ENCODE assay signal across 2 cellular contexts in genomic region chr6:54419885-54420284, GRCh38.
TF ChIP-seq lines count a peak whose summit lies in the region.

No MANE protein-coding gene starts in this region.

TF ChIP-seq in IMR-90, 13 proteins besides CTCF, POLR2A, EP300 and RAD21 (continued from another document):
- TF ChIP-seq USF2 (IDR thresholded peaks at IDR 0.05; ENCODE audit: low read depth, low read length) (no peak), CHD1 (IDR thresholded peaks at IDR 0.05; ENCODE audit: low read depth, low read length) (no peak), RCOR1 (IDR thresholded peaks at IDR 0.05; ENCODE audit: insufficient replicate concordance, low read length) (no peak), ELK1 (IDR thresholded peaks at IDR 0.05; ENCODE audit: borderline replicate concordance, low read depth, low read length) (no peak), NFE2L2 (IDR thresholded peaks at IDR 0.05; ENCODE audit: low read depth, low read length) (peak; percentile 82), BHLHE40 (IDR thresholded peaks at IDR 0.05; ENCODE audit: low read depth, low read length) (peak; percentile 60; the same call in 1 of the 2 replicates), FOS (IDR thresholded peaks at IDR 0.05; ENCODE audit: low read depth, low read length) (peak; percentile 89), SMC3 (IDR thresholded peaks at IDR 0.05; ENCODE audit: low read depth, low read length) (no peak), MXI1 (IDR thresholded peaks at IDR 0.05; ENCODE audit: borderline replicate concordance, low read depth, low read length) (no peak), MAFK (IDR thresholded peaks at IDR 0.05; ENCODE audit: low read depth, low read length) (peak; percentile 60; the same call in 1 of the 2 replicates), RFX5 (IDR thresholded peaks at IDR 0.05; ENCODE audit: low read depth, low read length) (no peak)
TF ChIP-seq in IMR-90: peak in this region for 5.

TF ChIP-seq in HepG2, 621 proteins besides CTCF, POLR2A, EP300 and RAD21 (continued from another document):
- no peak for TF ChIP-seq PCBP2 (optimal IDR thresholded peaks at IDR 0.05; ENCODE audit: low read depth, low read length, poor library complexity, severe bottlenecking)
- no peak for TF ChIP-seq CCAR2 (optimal IDR thresholded peaks at IDR 0.05; ENCODE audit: low read depth, low read length)
- TF ChIP-seq GTF2F1 (IDR thresholded peaks at IDR 0.05; ENCODE audit: low read length), result no peak
- peak in 1 of 2 experiments; percentile 73; a peak in 2 of 4 replicates for TF ChIP-seq ATF4 (CRISPR knock-in tag; IDR thresholded peaks at IDR 0.05)
- TF ChIP-seq PATZ1 (CRISPR knock-in tag; IDR thresholded peaks at IDR 0.05), result no peak
- no peak for TF ChIP-seq ZNF768 (CRISPR knock-in tag; IDR thresholded peaks at IDR 0.05)
- TF ChIP-seq JUNB (CRISPR knock-in tag; IDR thresholded peaks at IDR 0.05; ENCODE audit: borderline replicate concordance), result no peak
- TF ChIP-seq HDAC2 (CRISPR knock-in tag; IDR thresholded peaks at IDR 0.05), result no peak
- no peak for TF ChIP-seq ZNF589 (CRISPR knock-in tag; conservative IDR thresholded peaks at IDR 0.05)
- TF ChIP-seq KLF13 (CRISPR knock-in tag; IDR thresholded peaks at IDR 0.05), result no peak
- TF ChIP-seq CEBPB (IDR thresholded peaks at IDR 0.05; ENCODE audit: borderline replicate concordance, low read depth, low read length), result peak; percentile 23; the same call in 1 of the 2 replicates
